9 cellular contexts compared by ENCODE assay signal in the genomic region with DNA sequence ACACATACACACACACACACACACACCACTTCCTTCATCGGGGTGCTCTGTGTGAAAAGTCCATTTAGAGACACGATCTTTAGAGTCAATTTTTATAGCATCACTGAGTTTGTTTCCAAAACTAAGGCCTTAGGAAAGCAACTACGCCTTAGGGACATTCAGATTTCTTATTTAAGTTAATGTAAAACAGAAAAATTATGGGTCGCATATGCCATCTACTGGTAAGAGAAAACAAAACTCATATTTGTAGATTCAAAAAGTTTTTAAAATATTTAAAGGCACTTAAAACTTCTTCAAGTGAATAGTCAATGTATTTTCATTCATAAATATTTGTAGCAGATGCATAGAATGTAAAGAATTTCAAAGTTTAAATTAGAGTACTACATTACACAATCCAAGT.
DNase-seq lines count a peak whose midpoint lies in the region; TF ChIP-seq lines count a peak whose summit lies in the region.
"Had no signal": no experiment of that assay in that cellular context is flagged by ENCODE, and none has a peak within 500 bp of the region (broad histone marks: within the 10 kb centered on the region; RNA-seq: fewer than 3 reads in every experiment).

No MANE protein-coding gene starts in this region.

- no peaks in the 10 kb centered on the region for H3K9me3 ChIP-seq in PC-9 (ENCODE audit: insufficient read depth, low read depth)
- H3K9me3 ChIP-seq in tibial artery: no peaks in the 10 kb centered on the region

- H3K4me3 ChIP-seq in PC-9 (no peak overlapping the region), tibial artery (no peak overlapping the region)

- H3K27ac ChIP-seq in PC-9 (no peak overlapping the region), tibial artery (no peak overlapping the region)

- BruUV-seq in PC-9 (replicated peaks; lab: Mats Ljungman, UMichigan): no TSS peak

- no peaks in the 10 kb centered on the region for H3K9me2 ChIP-seq in PC-9 (ENCODE audit: insufficient read depth)

- peak; percentile 70 for TF ChIP-seq CTCF in PC-9 (conservative IDR thresholded peaks at IDR 0.05)
- peak; percentile 44 to 46 for TF ChIP-seq CTCF in tibial artery (IDR thresholded peaks at IDR 0.05)

- no peak overlapping the region for H3K4me2 ChIP-seq in PC-9

- H3F3A ChIP-seq in PC-9 (ENCODE audit: insufficient read depth, low read depth): peaks cover 11% of the 10 kb centered on the region; the same call in 1 of the 2 replicates

- H3K27me3 ChIP-seq in PC-9 (ENCODE audit: insufficient read depth, low read depth) (no peaks in the 10 kb centered on the region), tibial artery (no peaks in the 10 kb centered on the region)

- peaks cover 11% of the 10 kb centered on the region; the same call in 1 of the 2 replicates for H3K36me3 ChIP-seq in PC-9 (ENCODE audit: low read depth)
- peaks cover 5 to 15% (median 12%) of the 10 kb centered on the region in 3 donors for H3K36me3 ChIP-seq in tibial artery

- intact Hi-C loops in PC-9 (cut with micrococcal nuclease; ENCODE audit: unreplicated experiment): loop anchor here (2.0 kb wide), 1 partner anchor 562 kb away; no protein-coding TSS in a partner anchor
- intact Hi-C loops in tibial artery (cut with DNase I; ENCODE audit: low total_unique reads): no loop called here

- H3K4me1 ChIP-seq in PC-9 (replicated peaks; ENCODE audit: insufficient read depth) (peaks cover 12% of the 10 kb centered on the region), tibial artery (no peaks in the 10 kb centered on the region)

- no peaks in the 10 kb centered on the region for H3K79me2 ChIP-seq in PC-9 (ENCODE audit: low read depth)

- H4K20me1 ChIP-seq in PC-9 (ENCODE audit: insufficient read depth): no peaks in the 10 kb centered on the region

- peak; percentile 18 for DNase-seq in NCI-H345 (lab: John Stamatoyannopoulos, UW)
- DNase-seq in NCI-H345 treated with DMSO at 0.1 percent for 48 hours (lab: John Stamatoyannopoulos, UW; ENCODE audit: unreplicated experiment): no peak
- no peak for DNase-seq in PC-9
- DNase-seq in fibroblast of the conjunctiva (ENCODE audit: low read depth): peak; percentile 65
- DNase-seq in tibial artery: no peak
- no peak for DNase-seq in activated effector memory CD4-positive, alpha-beta T cell treated with anti-CD3 and anti-CD28 coated beads, Interleukin-2, amount 50 U/mL, for 16 hours
- DNase-seq in activated CD4-positive, alpha-beta T cell treated with anti-CD3 and anti-CD28 coated beads for 4 hours: no peak
- no peak for DNase-seq in T-helper 9 cell
- DNase-seq: C1 segment of cervical spinal cord had no signal

- CTCF ChIA-PET in PC-9 (lab: Charles Lee): no interaction called here

- no peak overlapping the region for H2AFZ ChIP-seq in PC-9

- POLR2A ChIA-PET in PC-9 (lab: Charles Lee; ENCODE audit: unreplicated experiment): no interaction called here

Comparison
In these comparisons a context has a peak if more than half of its experiments do, and no peak if none do; other contexts are left out.
1. DNase-seq: peak in NCI-H345 (single experiment) and fibroblast of the conjunctiva (single experiment); none in NCI-H345 treated with DMSO at 0.1 percent for 48 hours (single experiment), PC-9 (0 of 2), tibial artery (0 of 2), activated effector memory CD4-positive, alpha-beta T cell treated with anti-CD3 and anti-CD28 coated beads, Interleukin-2, amount 50 U/mL, for 16 hours (single experiment), activated CD4-positive, alpha-beta T cell treated with anti-CD3 and anti-CD28 coated beads for 4 hours (0 of 2) and T-helper 9 cell (single experiment).